In the genomic region with DNA sequence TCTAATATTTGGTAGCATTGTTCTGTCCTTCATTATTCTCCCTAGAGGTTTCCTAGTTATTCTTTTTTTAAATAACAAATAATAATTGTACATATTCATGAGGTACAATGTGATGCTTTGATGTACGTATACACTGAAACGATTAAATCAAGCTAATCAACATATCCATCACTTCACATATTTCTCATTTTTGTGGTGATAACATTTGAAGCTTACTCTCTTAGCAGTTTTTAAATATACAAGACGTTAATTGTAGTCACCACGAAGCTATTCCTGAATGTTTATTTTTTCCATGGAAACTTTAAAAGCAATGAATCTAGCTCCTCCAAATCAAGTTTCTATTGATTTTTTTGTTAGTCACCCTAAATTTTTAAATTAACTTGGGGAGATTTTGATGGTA, we compare ENCODE assay signal across 24 cellular contexts.
"Had no signal": no experiment of that assay in that cellular context is flagged by ENCODE, and none has a peak within 500 bp of the region (broad histone marks: within the 10 kb centered on the region; RNA-seq: fewer than 3 reads in every experiment).

No MANE protein-coding gene starts in this region.

- H3K4me3 Mint-ChIP-seq: dendritic cell treated with granulocyte-macrophage colony-stimulating factor and Interleukin-4, amounts not matched to agents 40 ng/mL and 50 ng/mL, for 4 days; effector memory CD8-positive, alpha-beta T cell; natural killer cell; neural progenitor cell; stimulated activated naive B cell treated with anti-CD40 and anti-IgM and Interleukin-4, amounts not matched to agents 10 μg/mL and 1 μg/mL and 100 μg/mL, for 72 hours; stimulated activated naive CD8-positive, alpha-beta T cell treated with anti-CD3 and anti-CD28 coated beads, Interleukin-15, amount 100 ng/mL, for 72 hours had no signal

- H3K27me3 ChIP-seq: gastroesophageal sphincter, neural progenitor cell, ovary, testis, tibial nerve had no signal

- H3K27ac ChIP-seq: epithelial cell of prostate, esophagus muscularis mucosa, gastroesophageal sphincter, neural progenitor cell, ovary, psoas muscle, right lobe of liver, upper lobe of right lung had no signal

- DNase-seq: effector memory CD8-positive, alpha-beta T cell; glutamatergic neuron; islet precursor cell; mammary epithelial cell; mucosa of descending colon; natural killer cell; nucleus accumbens; ovary; psoas muscle; retina; right lobe of liver; stimulated activated CD4-positive, alpha-beta T cell treated with anti-CD3 and anti-CD28 coated beads, Interleukin-2, amount 100 ng/mL, for 24 hours; stimulated activated CD4-positive, alpha-beta T cell treated with anti-CD3 and anti-CD28 coated beads, Interleukin-4, amount 100 ng/mL, for 4 hours; stimulated activated naive B cell treated with anti-CD40 and anti-IgM and Interleukin-4, amounts not matched to agents 10 μg/mL and 1 μg/mL and 100 μg/mL, for 72 hours; stimulated activated naive CD8-positive, alpha-beta T cell treated with anti-CD3 and anti-CD28 coated beads, Interleukin-15, amount 100 ng/mL, for 72 hours; upper lobe of right lung had no signal

- H3K4me3 ChIP-seq: esophagus muscularis mucosa, gastroesophageal sphincter, mucosa of descending colon, neural progenitor cell, ovary, psoas muscle, right lobe of liver, testis, tibial nerve, upper lobe of right lung had no signal

- H2AFZ ChIP-seq: neural progenitor cell had no signal

- H3K4me2 ChIP-seq: neural progenitor cell had no signal

- H3K9ac ChIP-seq: neural progenitor cell had no signal

- H3K9me3 ChIP-seq: esophagus muscularis mucosa, gastroesophageal sphincter, mucosa of descending colon, ovary, psoas muscle, right lobe of liver, testis, tibial nerve, upper lobe of right lung had no signal

- H3K36me3 Mint-ChIP-seq: natural killer cell; neural progenitor cell; stimulated activated naive B cell treated with anti-CD40 and anti-IgM and Interleukin-4, amounts not matched to agents 10 μg/mL and 1 μg/mL and 100 μg/mL, for 72 hours had no signal

- H3K27ac Mint-ChIP-seq: dendritic cell treated with granulocyte-macrophage colony-stimulating factor and Interleukin-4, amounts not matched to agents 40 ng/mL and 50 ng/mL, for 4 days; effector memory CD8-positive, alpha-beta T cell; natural killer cell; neural progenitor cell; stimulated activated naive B cell treated with anti-CD40 and anti-IgM and Interleukin-4, amounts not matched to agents 10 μg/mL and 1 μg/mL and 100 μg/mL, for 72 hours; stimulated activated naive CD8-positive, alpha-beta T cell treated with anti-CD3 and anti-CD28 coated beads, Interleukin-15, amount 100 ng/mL, for 72 hours had no signal

- H3K36me3 ChIP-seq: esophagus muscularis mucosa, gastroesophageal sphincter, neural progenitor cell, ovary, right lobe of liver, tibial nerve, upper lobe of right lung had no signal

- H3K9me3 Mint-ChIP-seq: dendritic cell treated with granulocyte-macrophage colony-stimulating factor and Interleukin-4, amounts not matched to agents 40 ng/mL and 50 ng/mL, for 4 days; effector memory CD8-positive, alpha-beta T cell; natural killer cell; neural progenitor cell; stimulated activated naive B cell treated with anti-CD40 and anti-IgM and Interleukin-4, amounts not matched to agents 10 μg/mL and 1 μg/mL and 100 μg/mL, for 72 hours; stimulated activated naive CD8-positive, alpha-beta T cell treated with anti-CD3 and anti-CD28 coated beads, Interleukin-15, amount 100 ng/mL, for 72 hours had no signal

- ATAC-seq: effector memory CD8-positive, alpha-beta T cell; gastroesophageal sphincter; left lobe of liver; mucosa of descending colon; natural killer cell; psoas muscle; right lobe of liver; stimulated activated naive B cell treated with anti-CD40 and anti-IgM and Interleukin-4, amounts not matched to agents 10 μg/mL and 1 μg/mL and 100 μg/mL, for 72 hours; stimulated activated naive CD8-positive, alpha-beta T cell treated with anti-CD3 and anti-CD28 coated beads, Interleukin-15, amount 100 ng/mL, for 72 hours; upper lobe of right lung had no signal

- H3K4me1 ChIP-seq: neural progenitor cell, psoas muscle had no signal
